In genomic region chr2:86739889-86740288, GRCh38 we compare ENCODE assay signal across 4 cellular contexts. TPM values are rescaled to one million over a fixed set of nuclear protein-coding genes. Genes with fewer than 3 reads are reported as not detected.
"Had no signal": no experiment of that assay in that cellular context is flagged by ENCODE, and none has a peak within 500 bp of the region (broad histone marks: within the 10 kb centered on the region; RNA-seq: fewer than 3 reads in every experiment).

No MANE protein-coding gene starts in this region.

RNA-seq across cellular contexts. Expression of gene CD8A, which starts 50.8 kb away (rescaled TPM):
- total RNA-seq: HepG2, HT-29, HT1080, IMR-90 had no signal
- polyA plus RNA-seq: IMR-90 had no signal
